In genomic region chr3:73391984-73392383, GRCh38 we compare ENCODE assay signal across 1 cellular context.
TF ChIP-seq lines count a peak whose summit lies in the region.

No MANE protein-coding gene starts in this region.

TF ChIP-seq in GM23338, 12 proteins besides CTCF, POLR2A, EP300 and RAD21 (continued from another document):
- no peak for TF ChIP-seq NANOG (IDR thresholded peaks at IDR 0.05; ENCODE audit: borderline replicate concordance)
- no peak for TF ChIP-seq POLR2AphosphoS5 (IDR thresholded peaks at IDR 0.05; ENCODE audit: low read depth)
- TF ChIP-seq REST (IDR thresholded peaks at IDR 0.05; ENCODE audit: unreplicated experiment), result no peak
- no peak for TF ChIP-seq EZH2phosphoT487 (IDR thresholded peaks at IDR 0.05; ENCODE audit: unreplicated experiment)
- TF ChIP-seq STAT1 (IDR thresholded peaks at IDR 0.05; ENCODE audit: unreplicated experiment), result no peak
- TF ChIP-seq ETS1 (IDR thresholded peaks at IDR 0.05), result no peak
